23 cellular contexts compared by ENCODE assay signal in the genomic region with DNA sequence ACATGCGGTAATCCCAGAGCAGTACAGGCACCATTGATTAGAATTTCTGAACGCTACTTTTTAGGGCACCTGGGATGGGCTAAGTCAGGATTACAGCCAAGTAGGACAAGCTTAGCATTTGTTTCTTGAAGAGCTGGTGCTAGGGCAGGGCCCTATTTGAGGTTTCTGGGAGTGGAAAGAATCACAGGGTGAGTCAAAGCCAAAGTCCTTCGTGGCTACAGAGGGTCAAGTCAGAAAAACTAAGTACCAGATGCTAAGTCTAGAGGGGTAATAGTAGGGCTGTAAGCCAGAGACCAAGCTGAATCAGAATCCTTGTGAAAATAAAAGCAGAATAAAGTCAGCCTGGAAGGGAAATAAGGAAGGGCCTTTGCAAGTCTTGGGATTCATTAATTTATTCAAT.
"Had no signal": no experiment of that assay in that cellular context is flagged by ENCODE, and none has a peak within 500 bp of the region (broad histone marks: within the 10 kb centered on the region; RNA-seq: fewer than 3 reads in every experiment).

No MANE protein-coding gene starts in this region.

- H3K9me3 ChIP-seq: left ventricle myocardium inferior, ovary, right atrium auricular region, right lobe of liver, spleen, testis, thyroid gland, transverse colon, upper lobe of left lung, vagina had no signal

- H3K27ac ChIP-seq: left ventricle myocardium inferior, ovary, right atrium auricular region, right lobe of liver, spleen, testis, thyroid gland, transverse colon, upper lobe of left lung, vagina had no signal

- ATAC-seq: naive thymus-derived CD4-positive, alpha-beta T cell; natural killer cell treated with Interleukin-12 subunit alpha and Interleukin-12 subunit beta and Interleukin-15 and Interleukin-18, amount 100 ng/mL, for 72 hours; right lobe of liver; stimulated activated memory B cell treated with anti-CD40 and anti-IgM and Interleukin-4, amounts not matched to agents 10 μg/mL and 1 μg/mL and 100 μg/mL, for 72 hours; stimulated activated naive CD8-positive, alpha-beta T cell treated with anti-CD3 and anti-CD28 coated beads, Interleukin-15, amount 100 ng/mL, for 72 hours had no signal

- H3K4me3 ChIP-seq: left ventricle myocardium inferior, lung, ovary, right atrium auricular region, right lobe of liver, spleen, testis, thyroid gland, transverse colon, upper lobe of left lung, vagina had no signal

- H3K27me3 ChIP-seq: ovary, right atrium auricular region, right lobe of liver, spleen, testis, thyroid gland, transverse colon, upper lobe of left lung, vagina had no signal

- H3K4me1 ChIP-seq: left ventricle myocardium inferior, right atrium auricular region, right lobe of liver, spleen, testis, thyroid gland, transverse colon, upper lobe of left lung, vagina had no signal

- DNase-seq: hypothalamus; islet precursor cell; left ventricle myocardium inferior; mesendoderm; naive thymus-derived CD4-positive, alpha-beta T cell; ovary; right lobe of liver; small intestine; spleen; stimulated activated CD4-positive, alpha-beta T cell treated with anti-CD3 and anti-CD28 coated beads, Interleukin-4, amount 100 ng/mL, for 24 hours; stimulated activated CD8-positive, alpha-beta memory T cell treated with anti-CD3 and anti-CD28 coated beads, Interleukin-4, amount 100 ng/mL, for 48 hours; stimulated activated naive CD4-positive, alpha-beta T cell treated with Interleukin-2 at 50 U/mL for 16 hours; stimulated activated naive CD8-positive, alpha-beta T cell treated with anti-CD3 and anti-CD28 coated beads, Interleukin-15, amount 100 ng/mL, for 72 hours; substantia nigra; testis; thyroid gland; transverse colon; upper lobe of left lung had no signal

- H3K36me3 ChIP-seq: left ventricle myocardium inferior, ovary, right atrium auricular region, right lobe of liver, spleen, thyroid gland, transverse colon, upper lobe of left lung, vagina had no signal
